In the genomic region with DNA sequence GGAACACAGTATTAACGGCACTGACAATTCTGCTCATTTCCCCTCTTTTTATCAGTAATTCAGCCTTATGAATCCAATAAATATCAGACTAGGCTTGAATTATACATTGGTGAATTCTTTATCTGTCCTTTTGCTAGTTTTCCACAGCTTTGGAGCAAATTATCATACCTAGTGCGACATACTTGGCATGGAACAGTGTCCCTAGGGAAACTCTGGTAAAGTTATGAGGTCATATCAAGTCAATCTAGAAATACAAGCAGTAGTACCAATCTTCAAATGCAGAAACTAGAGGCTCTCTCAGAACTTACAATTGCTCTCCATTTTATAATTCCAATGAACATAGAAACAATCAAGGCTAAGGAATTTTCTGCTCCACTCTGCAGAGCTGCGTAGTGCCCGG, we compare ENCODE assay signal across 15 cellular contexts.
A peak's percentile ranks its signal among the peaks of the same experiment; 100 is the strongest.
DNase-seq lines count a peak whose midpoint lies in the region; ATAC-seq and TF ChIP-seq lines count a peak whose summit lies in the region.
"Had no signal": no experiment of that assay in that cellular context is flagged by ENCODE, and none has a peak within 500 bp of the region (broad histone marks: within the 10 kb centered on the region; RNA-seq: fewer than 3 reads in every experiment).

No MANE protein-coding gene starts in this region.

- ATAC-seq in heart right ventricle (no peak), GM19463 (IDR thresholded peaks at IDR 0.05; ENCODE audit: unreplicated experiment) (no peak)
- ATAC-seq in activated CD8-positive, alpha-beta memory T cell treated with anti-CD3 and anti-CD28 coated beads, Interleukin-2, amount 10 ng/mL, durations not matched to agents 7 days and 5 days = no peak
- ATAC-seq: CD8-positive, alpha-beta T cell; GM23338 had no signal

- DNase-seq in left ventricle myocardium inferior (no peak), heart right ventricle (no peak), osteocyte (ENCODE audit: extremely low spot score, unreplicated experiment) (no peak), tibial artery (no peak)
- DNase-seq in activated CD8-positive, alpha-beta memory T cell treated with anti-CD3 and anti-CD28 coated beads, Interleukin-2, amount 10 ng/mL, durations not matched to agents 7 days and 5 days = no peak
- DNase-seq: Calu3; CD8-positive, alpha-beta T cell; HCEC 1CT; HFFc6; IMR-90 had no signal

- H3K4me3 ChIP-seq in left ventricle myocardium inferior (no peak overlapping the region), heart right ventricle (no peak overlapping the region), tibial artery (no peak overlapping the region)
- H3K4me3 ChIP-seq: BLaER1 treated with 17β-estradiol and CSF1 and Interleukin-3, amounts not matched to agents 10 nM and 100 nM; GM23338 had no signal

- peaks cover 2% of the 10 kb centered on the region for H3K36me3 Mint-ChIP-seq in osteocyte (ENCODE audit: unreplicated experiment)
- H3K36me3 Mint-ChIP-seq in activated CD8-positive, alpha-beta memory T cell treated with anti-CD3 and anti-CD28 coated beads, Interleukin-2, amount 10 ng/mL, durations not matched to agents 7 days and 5 days = no peaks in the 10 kb centered on the region
- H3K36me3 Mint-ChIP-seq: CD8-positive, alpha-beta T cell had no signal

- peaks cover 6% of the 10 kb centered on the region for H3K27me3 ChIP-seq in left ventricle myocardium inferior (ENCODE audit: low read depth)
- H3K27me3 ChIP-seq in heart right ventricle = peaks cover 0 to 3% (median 0%) of the 10 kb centered on the region in 7 donors
- no peaks in the 10 kb centered on the region for H3K27me3 ChIP-seq in tibial artery
- H3K27me3 ChIP-seq: BLaER1 treated with 17β-estradiol and CSF1 and Interleukin-3, amounts not matched to agents 10 nM and 100 nM had no signal

- CTCF ChIA-PET in activated CD8-positive, alpha-beta memory T cell treated with anti-CD3 and anti-CD28 coated beads, Interleukin-2, amount 10 ng/mL, durations not matched to agents 7 days and 5 days (lab: Charles Lee) = no interaction called here

- peak overlapping the region; percentile 40 for H3K27ac Mint-ChIP-seq in osteocyte (ENCODE audit: unreplicated experiment)
- no peak overlapping the region for H3K27ac Mint-ChIP-seq in activated CD8-positive, alpha-beta memory T cell treated with anti-CD3 and anti-CD28 coated beads, Interleukin-2, amount 10 ng/mL, durations not matched to agents 7 days and 5 days
- H3K27ac Mint-ChIP-seq: B cell; CD8-positive, alpha-beta T cell; GM23338; HFFc6 had no signal

- no peaks in the 10 kb centered on the region for H3K27me3 Mint-ChIP-seq in osteocyte (ENCODE audit: unreplicated experiment)
- peaks cover 5% of the 10 kb centered on the region for H3K27me3 Mint-ChIP-seq in activated CD8-positive, alpha-beta memory T cell treated with anti-CD3 and anti-CD28 coated beads, Interleukin-2, amount 10 ng/mL, durations not matched to agents 7 days and 5 days

- intact Hi-C loops in left ventricle myocardium inferior (cut with micrococcal nuclease) = no loop called here
- intact Hi-C loops in heart right ventricle (cut with DNase I) = loop anchor here in 1 of 10 donors (5.0 kb wide), 1 partner anchor 170 kb away; no protein-coding TSS in a partner anchor
- intact Hi-C loops in tibial artery (cut with DNase I; ENCODE audit: low total_unique reads) = no loop called here

- H3K4me1 ChIP-seq in left ventricle myocardium inferior = peaks cover 18% of the 10 kb centered on the region
- H3K4me1 ChIP-seq in heart right ventricle = peaks cover 0 to 4% (median 0%) of the 10 kb centered on the region in 9 donors
- H3K4me1 ChIP-seq in tibial artery = peaks cover 0 to 18% (median 9%) of the 10 kb centered on the region in 4 donors
- H3K4me1 ChIP-seq: BLaER1 treated with 17β-estradiol and CSF1 and Interleukin-3, amounts not matched to agents 10 nM and 100 nM had no signal

- no peak overlapping the region for H3K4me3 Mint-ChIP-seq in osteocyte (ENCODE audit: unreplicated experiment)
- H3K4me3 Mint-ChIP-seq in activated CD8-positive, alpha-beta memory T cell treated with anti-CD3 and anti-CD28 coated beads, Interleukin-2, amount 10 ng/mL, durations not matched to agents 7 days and 5 days = no peak overlapping the region
- H3K4me3 Mint-ChIP-seq: B cell; CD8-positive, alpha-beta T cell; GM23338; HFFc6 had no signal

- 69 to 81% methylated on average over 4 of the region's 4 CpGs for WGBS in heart right ventricle, 2 donors

- H3K27ac ChIP-seq in left ventricle myocardium inferior (replicated peaks) = peak overlapping the region; percentile 22
- peak overlapping the region in 1 of 10 donors; percentile 6 for H3K27ac ChIP-seq in heart right ventricle
- peak overlapping the region; percentile 27; the same call in 1 of the 2 replicates for H3K27ac ChIP-seq in VCaP
- H3K27ac ChIP-seq in tibial artery = peak overlapping the region; percentile 9 to 41
- H3K27ac ChIP-seq: BLaER1 treated with 17β-estradiol and CSF1 and Interleukin-3, amounts not matched to agents 10 nM and 100 nM had no signal

- no peaks in the 10 kb centered on the region for H3K9me3 ChIP-seq in left ventricle myocardium inferior (replicated peaks)
- H3K9me3 ChIP-seq in heart right ventricle = no peaks in the 10 kb centered on the region
- H3K9me3 ChIP-seq in tibial artery = no peaks in the 10 kb centered on the region

- H3K9me3 Mint-ChIP-seq in osteocyte (ENCODE audit: unreplicated experiment) = peaks cover under 1% of the 10 kb centered on the region
- H3K9me3 Mint-ChIP-seq in activated CD8-positive, alpha-beta memory T cell treated with anti-CD3 and anti-CD28 coated beads, Interleukin-2, amount 10 ng/mL, durations not matched to agents 7 days and 5 days (ENCODE audit: low read depth) = no peaks in the 10 kb centered on the region
- H3K9me3 Mint-ChIP-seq: CD8-positive, alpha-beta T cell; GM23338 had no signal

- TF ChIP-seq CTCF in left ventricle myocardium inferior (IDR thresholded peaks at IDR 0.05; ENCODE audit: borderline replicate concordance) (no peak), heart right ventricle (IDR thresholded peaks at IDR 0.05) (no peak), VCaP (conservative IDR thresholded peaks at IDR 0.05) (no peak), osteocyte (IDR thresholded peaks at IDR 0.05) (no peak), tibial artery (IDR thresholded peaks at IDR 0.05) (no peak)

- no peaks in the 10 kb centered on the region for H3K36me3 ChIP-seq in left ventricle myocardium inferior
- H3K36me3 ChIP-seq in heart right ventricle = no peaks in the 10 kb centered on the region
- H3K36me3 ChIP-seq in tibial artery = no peaks in the 10 kb centered on the region
- H3K36me3 ChIP-seq: BLaER1 treated with 17β-estradiol and CSF1 and Interleukin-3, amounts not matched to agents 10 nM and 100 nM had no signal

- peaks cover 50% of the 10 kb centered on the region for H3K4me1 Mint-ChIP-seq in osteocyte (ENCODE audit: unreplicated experiment)
- no peaks in the 10 kb centered on the region for H3K4me1 Mint-ChIP-seq in activated CD8-positive, alpha-beta memory T cell treated with anti-CD3 and anti-CD28 coated beads, Interleukin-2, amount 10 ng/mL, durations not matched to agents 7 days and 5 days
- H3K4me1 Mint-ChIP-seq: B cell had no signal
